In genomic region chr6:46452312-46452917, GRCh38 we compare ENCODE assay signal across 23 cellular contexts. TPM values are rescaled to one million over a fixed set of nuclear protein-coding genes. Genes with fewer than 3 reads are reported as not detected.
DNase-seq lines count a peak whose midpoint lies in the region; ATAC-seq and TF ChIP-seq lines count a peak whose summit lies in the region.
"Had no signal": no experiment of that assay in that cellular context is flagged by ENCODE, and none has a peak within 500 bp of the region (broad histone marks: within the 10 kb centered on the region; RNA-seq: fewer than 3 reads in every experiment).

No MANE protein-coding gene starts in this region.

- TF ChIP-seq CTCF in fibroblast of the aortic adventitia (IDR thresholded peaks at IDR 0.05; ENCODE audit: insufficient read depth, low read length): no peak

- 85 to 93% methylated on average over 3 of the region's 3 CpGs for WGBS in aorta, 2 donors

- intact Hi-C loops in aorta (cut with DNase I): loop anchor here in 1 of 2 donors (5.0 kb wide), 1 partner anchor 70 kb away; no protein-coding TSS in a partner anchor

- H3K9me3 ChIP-seq in SJSA1 (replicated peaks) (no peaks in the 10 kb centered on the region), aorta (ENCODE audit: control insufficient read depth, low read length) (no peaks in the 10 kb centered on the region)
- H3K9me3 ChIP-seq: pancreas, upper lobe of right lung had no signal

- H3K36me3 ChIP-seq in SJSA1: no peaks in the 10 kb centered on the region
- H3K36me3 ChIP-seq in aorta (ENCODE audit: control insufficient read depth in 1 of 2, insufficient read depth in 2 of 2, low read length in 1 of 2): no peaks in the 10 kb centered on the region
- H3K36me3 ChIP-seq: pancreas, upper lobe of right lung had no signal

- H3K4me1 ChIP-seq in SJSA1 (replicated peaks): peaks cover 35% of the 10 kb centered on the region
- peaks cover 2 to 10% of the 10 kb centered on the region in 2 donors for H3K4me1 ChIP-seq in aorta (ENCODE audit: control insufficient read depth in 1 of 2, insufficient read depth in 2 of 2, low read length in 2 of 2)
- H3K4me1 ChIP-seq: pancreas had no signal

- ATAC-seq in aorta (ENCODE audit: low FRiP score) (no peak), HG02623 (IDR thresholded peaks at IDR 0.05; ENCODE audit: unreplicated experiment) (no peak)
- ATAC-seq: activated CD8-positive, alpha-beta T cell treated with anti-CD3 and anti-CD28 coated beads for 36 hours; naive thymus-derived CD8-positive, alpha-beta T cell; SK-N-SH treated with all-trans-retinoic acid at 6 μM for 48 hours; upper lobe of right lung had no signal

- H3K27ac ChIP-seq in SJSA1 (peak overlapping the region; percentile 70), aorta (ENCODE audit: low read depth in 1 of 2, low read length in 2 of 2) (peak overlapping the region in 1 of 2 donors; percentile 57)
- H3K27ac ChIP-seq: KMS-11, pancreas, upper lobe of right lung had no signal

- H3K27me3 ChIP-seq in SJSA1 (replicated peaks): no peaks in the 10 kb centered on the region
- no peaks in the 10 kb centered on the region for H3K27me3 ChIP-seq in aorta (ENCODE audit: control insufficient read depth in 1 of 2, insufficient read depth in 2 of 2, low read length in 1 of 2)
- H3K27me3 ChIP-seq: cardiac muscle cell, pancreas, upper lobe of right lung had no signal

- no peak for TF ChIP-seq RAD21 in Ishikawa (IDR thresholded peaks at IDR 0.05; ENCODE audit: low read depth)

- peak; percentile 4 for DNase-seq in DMS79 (lab: John Stamatoyannopoulos, UW)
- DNase-seq in SJSA1 (ENCODE audit: low read depth in 1 of 2, low spot score in 2 of 2): peak in 1 of 2 experiments; percentile 44
- DNase-seq in fibroblast of the aortic adventitia (ENCODE audit: low read depth): peak; percentile 16
- DNase-seq in aorta: no peak
- DNase-seq in activated CD4-positive, alpha-beta T cell treated with anti-CD3 and anti-CD28 coated beads, Interleukin-2, amount 50 U/mL, for 48 hours: no peak
- DNase-seq: activated B cell treated with CpG ODN at 0.5 μM for 24 hours; activated CD8-positive, alpha-beta T cell treated with anti-CD3 and anti-CD28 coated beads for 36 hours; activated gamma-delta T cell treated with Interleukin-2 at 50 U/mL for 16 hours; CD4-positive, alpha-beta memory T cell; effector CD4-positive, alpha-beta T cell; mesendoderm; naive thymus-derived CD8-positive, alpha-beta T cell; NCI-H1092; NCI-H2171 treated with DMSO at 0.1 percent for 48 hours; pancreas; stimulated activated CD4-positive, alpha-beta T cell treated with anti-CD3 and anti-CD28 coated beads, Interleukin-4, amount 100 ng/mL, for 4 hours; upper lobe of right lung had no signal

- H3K4me3 ChIP-seq in SJSA1 (no peak overlapping the region), fibroblast of the aortic adventitia (ENCODE audit: low read depth, low read length) (no peak overlapping the region), aorta (ENCODE audit: low read length in 2 of 2) (no peak overlapping the region)
- H3K4me3 ChIP-seq: cardiac muscle cell, pancreas, skin epidermis, upper lobe of right lung had no signal

- TF ChIP-seq EP300 in Ishikawa (IDR thresholded peaks at IDR 0.05; ENCODE audit: borderline replicate concordance): no peak

TF ChIP-seq in Ishikawa, 13 proteins besides CTCF, POLR2A, EP300 and RAD21:
- peak; percentile 84 for TF ChIP-seq NFIC (IDR thresholded peaks at IDR 0.05)
- TF ChIP-seq ZBTB7A (IDR thresholded peaks at IDR 0.05; ENCODE audit: low read depth): no peak

RNA-seq across cellular contexts. Expression of gene RCAN2, which starts 38.8 kb away (rescaled TPM):
- total RNA-seq in SJSA1 (2014; rRNA removed; shearing (Covaris generic)): 19.6 and 20.8 TPM in 2 replicates
- total RNA-seq in fibroblast of the aortic adventitia (ENCODE audit: low replicate concordance) (8.0 and 14.9 TPM in 2 replicates), aorta (100 to 1,000 TPM in 1 of 2 donors, 10 to 100 TPM in 1; 87.3 to 235 TPM)
- polyA plus RNA-seq in aorta: 100 to 1,000 TPM; 123 to 137 TPM
- total RNA-seq: activated B cell treated with CpG ODN at 0.5 μM for 24 hours; activated CD8-positive, alpha-beta T cell treated with anti-CD3 and anti-CD28 coated beads for 36 hours; CD4-positive, alpha-beta memory T cell; naive thymus-derived CD8-positive, alpha-beta T cell had no signal

Comparison
In these comparisons a context has a peak if more than half of its experiments do, and no peak if none do; other contexts are left out.
1. DNase-seq: peak in DMS79 (single experiment) and fibroblast of the aortic adventitia (single experiment); none in aorta (0 of 2) and activated CD4-positive, alpha-beta T cell treated with anti-CD3 and anti-CD28 coated beads, Interleukin-2, amount 50 U/mL, for 48 hours (0 of 2).